15 cellular contexts compared by ENCODE assay signal in genomic region chr7:106723398-106723797, GRCh38.
DNase-seq lines count a peak whose midpoint lies in the region; ATAC-seq and TF ChIP-seq lines count a peak whose summit lies in the region.
"Had no signal": no experiment of that assay in that cellular context is flagged by ENCODE, and none has a peak within 500 bp of the region (broad histone marks: within the 10 kb centered on the region; RNA-seq: fewer than 3 reads in every experiment).

No MANE protein-coding gene starts in this region.

- 0 out of 2 replicates have a peak overlapping the region, but pooled peaks have one; percentile 5 for H2AFZ ChIP-seq in MM.1S (ENCODE audit: low read length)

- H3K4me1 ChIP-seq in MM.1S (ENCODE audit: low read length) (peaks cover 19% of the 10 kb centered on the region), esophagus muscularis mucosa (peaks cover 0 to 5% (median 2%) of the 10 kb centered on the region in 4 donors)

- H3K4me2 ChIP-seq in MM.1S (ENCODE audit: low read depth, low read length) = no peak overlapping the region
- H3K4me2 ChIP-seq: BLaER1 had no signal

- H3K27ac Mint-ChIP-seq in activated naive CD8-positive, alpha-beta T cell treated with anti-CD3 and anti-CD28 coated beads, Interleukin-2, amount 50 U/mL, for 24 hours = peak overlapping the region; percentile 36
- H3K27ac Mint-ChIP-seq in activated naive CD8-positive, alpha-beta T cell treated with anti-CD3 and anti-CD28 coated beads for 36 hours = no peak overlapping the region
- H3K27ac Mint-ChIP-seq in activated T-helper 2 cell treated with anti-CD3 and anti-CD28 coated beads, Interferon-gamma antibody, Interleukin-2, Interleukin-4, amounts not matched to agents 10 μg/mL and 5 μg/mL and 100 μg/mL, durations not matched to agents 14 hours and 24 hours and 36 hours = peak overlapping the region; percentile 8
- H3K27ac Mint-ChIP-seq in stimulated activated memory B cell treated with anti-CD40 and anti-IgM and Interleukin-4, amounts not matched to agents 10 μg/mL and 1 μg/mL and 100 μg/mL, for 72 hours = peak overlapping the region; percentile 80
- H3K27ac Mint-ChIP-seq: H9 had no signal

- H3K4me3 Mint-ChIP-seq in activated naive CD8-positive, alpha-beta T cell treated with anti-CD3 and anti-CD28 coated beads, Interleukin-2, amount 50 U/mL, for 24 hours = no peak overlapping the region
- no peak overlapping the region for H3K4me3 Mint-ChIP-seq in activated naive CD8-positive, alpha-beta T cell treated with anti-CD3 and anti-CD28 coated beads for 36 hours
- H3K4me3 Mint-ChIP-seq in activated T-helper 2 cell treated with anti-CD3 and anti-CD28 coated beads, Interferon-gamma antibody, Interleukin-2, Interleukin-4, amounts not matched to agents 10 μg/mL and 5 μg/mL and 100 μg/mL, durations not matched to agents 14 hours and 24 hours and 36 hours (ENCODE audit: low read depth) = no peak overlapping the region
- peak overlapping the region; percentile 54 for H3K4me3 Mint-ChIP-seq in stimulated activated memory B cell treated with anti-CD40 and anti-IgM and Interleukin-4, amounts not matched to agents 10 μg/mL and 1 μg/mL and 100 μg/mL, for 72 hours
- H3K4me3 Mint-ChIP-seq: CD8-positive, alpha-beta memory T cell; H9 had no signal

- peaks cover 1% of the 10 kb centered on the region for H3K27me3 Mint-ChIP-seq in activated naive CD8-positive, alpha-beta T cell treated with anti-CD3 and anti-CD28 coated beads, Interleukin-2, amount 50 U/mL, for 24 hours
- H3K27me3 Mint-ChIP-seq in activated naive CD8-positive, alpha-beta T cell treated with anti-CD3 and anti-CD28 coated beads for 36 hours = no peaks in the 10 kb centered on the region
- no peaks in the 10 kb centered on the region for H3K27me3 Mint-ChIP-seq in activated T-helper 2 cell treated with anti-CD3 and anti-CD28 coated beads, Interferon-gamma antibody, Interleukin-2, Interleukin-4, amounts not matched to agents 10 μg/mL and 5 μg/mL and 100 μg/mL, durations not matched to agents 14 hours and 24 hours and 36 hours (ENCODE audit: low read depth)
- H3K27me3 Mint-ChIP-seq in stimulated activated memory B cell treated with anti-CD40 and anti-IgM and Interleukin-4, amounts not matched to agents 10 μg/mL and 1 μg/mL and 100 μg/mL, for 72 hours = no peaks in the 10 kb centered on the region

- H3K9me3 ChIP-seq in MM.1S (replicated peaks; ENCODE audit: insufficient read depth, low read length) (no peaks in the 10 kb centered on the region), esophagus muscularis mucosa (no peaks in the 10 kb centered on the region)
- H3K9me3 ChIP-seq: BLaER1 had no signal

- H3K27me3 ChIP-seq in MM.1S (replicated peaks; ENCODE audit: insufficient read depth, low read length) (no peaks in the 10 kb centered on the region), esophagus muscularis mucosa (no peaks in the 10 kb centered on the region)
- H3K27me3 ChIP-seq: BLaER1 had no signal

- H3K27ac ChIP-seq in MM.1S (ENCODE audit: low read length) = no peak overlapping the region
- H3K27ac ChIP-seq in esophagus muscularis mucosa (replicated peaks in 1 of 4) = no peak overlapping the region
- H3K27ac ChIP-seq: BLaER1 had no signal

- H3K4me1 Mint-ChIP-seq in activated naive CD8-positive, alpha-beta T cell treated with anti-CD3 and anti-CD28 coated beads, Interleukin-2, amount 50 U/mL, for 24 hours = peaks cover 26% of the 10 kb centered on the region
- H3K4me1 Mint-ChIP-seq in activated naive CD8-positive, alpha-beta T cell treated with anti-CD3 and anti-CD28 coated beads for 36 hours = peaks cover 5% of the 10 kb centered on the region
- peaks cover 26% of the 10 kb centered on the region for H3K4me1 Mint-ChIP-seq in activated T-helper 2 cell treated with anti-CD3 and anti-CD28 coated beads, Interferon-gamma antibody, Interleukin-2, Interleukin-4, amounts not matched to agents 10 μg/mL and 5 μg/mL and 100 μg/mL, durations not matched to agents 14 hours and 24 hours and 36 hours (ENCODE audit: low read depth)
- H3K4me1 Mint-ChIP-seq in stimulated activated memory B cell treated with anti-CD40 and anti-IgM and Interleukin-4, amounts not matched to agents 10 μg/mL and 1 μg/mL and 100 μg/mL, for 72 hours = peaks cover 43% of the 10 kb centered on the region

- peak; percentile 40 for ATAC-seq in activated naive CD8-positive, alpha-beta T cell treated with anti-CD3 and anti-CD28 coated beads, Interleukin-2, amount 50 U/mL, for 24 hours
- no peak for ATAC-seq in stimulated activated memory B cell treated with anti-CD40 and anti-IgM and Interleukin-4, amounts not matched to agents 10 μg/mL and 1 μg/mL and 100 μg/mL, for 72 hours

- peaks cover 4% of the 10 kb centered on the region for H3K36me3 Mint-ChIP-seq in activated naive CD8-positive, alpha-beta T cell treated with anti-CD3 and anti-CD28 coated beads, Interleukin-2, amount 50 U/mL, for 24 hours (ENCODE audit: low read depth)
- H3K36me3 Mint-ChIP-seq in activated naive CD8-positive, alpha-beta T cell treated with anti-CD3 and anti-CD28 coated beads for 36 hours = peaks cover 8% of the 10 kb centered on the region
- peaks cover 10% of the 10 kb centered on the region for H3K36me3 Mint-ChIP-seq in activated T-helper 2 cell treated with anti-CD3 and anti-CD28 coated beads, Interferon-gamma antibody, Interleukin-2, Interleukin-4, amounts not matched to agents 10 μg/mL and 5 μg/mL and 100 μg/mL, durations not matched to agents 14 hours and 24 hours and 36 hours (ENCODE audit: low read depth)
- H3K36me3 Mint-ChIP-seq in stimulated activated memory B cell treated with anti-CD40 and anti-IgM and Interleukin-4, amounts not matched to agents 10 μg/mL and 1 μg/mL and 100 μg/mL, for 72 hours = no peaks in the 10 kb centered on the region

- no peak for TF ChIP-seq EP300 in esophagus muscularis mucosa (IDR thresholded peaks at IDR 0.05)

- H3K9ac ChIP-seq in MM.1S (ENCODE audit: low read length) = no peak overlapping the region
- H3K9ac ChIP-seq: BLaER1 had no signal

- TF ChIP-seq CTCF in MM.1S (IDR thresholded peaks at IDR 0.05; ENCODE audit: low read length) (no peak), esophagus muscularis mucosa (IDR thresholded peaks at IDR 0.05) (no peak)

- no peaks in the 10 kb centered on the region for H3K9me2 ChIP-seq in MM.1S (replicated peaks; ENCODE audit: insufficient read depth, low read length)

- no peaks in the 10 kb centered on the region for H3K79me2 ChIP-seq in MM.1S (ENCODE audit: low read length)

- DNase-seq in activated naive CD8-positive, alpha-beta T cell treated with anti-CD3 and anti-CD28 coated beads, Interleukin-2, amount 50 U/mL, for 24 hours = no peak
- no peak for DNase-seq in activated naive CD8-positive, alpha-beta T cell treated with anti-CD3 and anti-CD28 coated beads for 36 hours
- DNase-seq in MM.1S (no peak), RKO (ENCODE audit: low spot score) (no peak), esophagus muscularis mucosa (ENCODE audit: extremely low spot score) (no peak)
- DNase-seq in activated T-helper 2 cell treated with anti-CD3 and anti-CD28 coated beads, Interferon-gamma antibody, Interleukin-2, Interleukin-4, amounts not matched to agents 10 μg/mL and 5 μg/mL and 100 μg/mL, durations not matched to agents 14 hours and 24 hours and 36 hours (ENCODE audit: low spot score) = no peak
- DNase-seq: CD8-positive, alpha-beta memory T cell; EL; H9; Karpas-422; NCI-H1436; NCI-H2081 treated with DMSO at 0.1 percent for 48 hours; NCI-H524 had no signal

- intact Hi-C loops in activated T-helper 2 cell treated with anti-CD3 and anti-CD28 coated beads, Interferon-gamma antibody, Interleukin-2, Interleukin-4, amounts not matched to agents 10 μg/mL and 5 μg/mL and 100 μg/mL, durations not matched to agents 14 hours and 24 hours and 36 hours (cut with micrococcal nuclease) = no loop called here
- intact Hi-C loops in esophagus muscularis mucosa (cut with DNase I) = no loop called here

- H3K36me3 ChIP-seq in MM.1S (replicated peaks; ENCODE audit: insufficient read depth, low read length) (no peaks in the 10 kb centered on the region), esophagus muscularis mucosa (no peaks in the 10 kb centered on the region)
- H3K36me3 ChIP-seq: BLaER1 had no signal

- H3F3A ChIP-seq in MM.1S (ENCODE audit: insufficient read depth, low read length) = no peaks in the 10 kb centered on the region

- no peaks in the 10 kb centered on the region for H4K20me1 ChIP-seq in MM.1S (ENCODE audit: insufficient read depth, low read length)
- H4K20me1 ChIP-seq: BLaER1 had no signal

- TF ChIP-seq POLR2A in esophagus muscularis mucosa (IDR thresholded peaks at IDR 0.05; ENCODE audit: low read depth) = no peak

- no peak overlapping the region for H3K4me3 ChIP-seq in MM.1S (ENCODE audit: low read length)
- H3K4me3 ChIP-seq in esophagus muscularis mucosa = no peak overlapping the region
- H3K4me3 ChIP-seq: BLaER1 had no signal

- WGBS in esophagus muscularis mucosa = 64% methylated on average over 1 of the region's 1 CpG

- peaks cover 11% of the 10 kb centered on the region for H3K9me3 Mint-ChIP-seq in activated naive CD8-positive, alpha-beta T cell treated with anti-CD3 and anti-CD28 coated beads, Interleukin-2, amount 50 U/mL, for 24 hours
- peaks cover 8% of the 10 kb centered on the region for H3K9me3 Mint-ChIP-seq in activated naive CD8-positive, alpha-beta T cell treated with anti-CD3 and anti-CD28 coated beads for 36 hours
- H3K9me3 Mint-ChIP-seq in activated T-helper 2 cell treated with anti-CD3 and anti-CD28 coated beads, Interferon-gamma antibody, Interleukin-2, Interleukin-4, amounts not matched to agents 10 μg/mL and 5 μg/mL and 100 μg/mL, durations not matched to agents 14 hours and 24 hours and 36 hours = peaks cover 14% of the 10 kb centered on the region
- peaks cover 3% of the 10 kb centered on the region for H3K9me3 Mint-ChIP-seq in stimulated activated memory B cell treated with anti-CD40 and anti-IgM and Interleukin-4, amounts not matched to agents 10 μg/mL and 1 μg/mL and 100 μg/mL, for 72 hours
